In the genomic region with DNA sequence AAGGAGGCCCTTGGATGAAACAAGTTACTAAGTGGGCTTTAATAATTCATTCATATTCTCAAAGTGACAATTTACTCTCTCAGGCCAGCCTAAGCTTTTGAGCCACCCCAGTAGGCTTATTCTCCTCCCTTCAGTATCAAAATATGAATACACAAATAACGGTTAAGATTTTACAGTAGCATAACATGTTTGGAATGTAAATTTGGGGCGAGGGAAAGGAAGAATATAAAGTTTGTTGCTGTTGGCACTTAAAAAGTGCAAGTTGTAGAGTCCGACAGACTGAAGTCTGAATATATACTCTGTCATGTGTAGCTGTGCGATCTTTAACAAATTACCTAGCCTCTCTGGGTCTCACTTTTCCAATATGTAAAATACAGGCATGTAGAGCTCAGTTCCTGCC, we compare ENCODE assay signal across 27 cellular contexts.
"Had no signal": no experiment of that assay in that cellular context is flagged by ENCODE, and none has a peak within 500 bp of the region (broad histone marks: within the 10 kb centered on the region; RNA-seq: fewer than 3 reads in every experiment).

No MANE protein-coding gene starts in this region.

- H3K9me3 ChIP-seq: heart left ventricle, left ventricle myocardium inferior, pancreas, psoas muscle, right atrium auricular region, thyroid gland, upper lobe of right lung had no signal

- H3K4me3 Mint-ChIP-seq: activated naive CD8-positive, alpha-beta T cell treated with anti-CD3 and anti-CD28 coated beads, Interleukin-2, amount 10 ng/mL, durations not matched to agents 7 days and 5 days; activated T-cell treated with anti-CD3 and anti-CD28 coated beads, Interleukin-2, amount 50 U/mL, for 4 hours; dendritic cell treated with granulocyte-macrophage colony-stimulating factor and Interleukin-4, amounts not matched to agents 40 ng/mL and 50 ng/mL, for 4 days; mesothelial cell of epicardium; naive thymus-derived CD8-positive, alpha-beta T cell; T-cell; T-helper 2 cell treated with Interferon-gamma antibody and Interleukin-4, amounts not matched to agents 5 μg/mL and 100 μg/mL, for 36 hours had no signal

- H3K27ac Mint-ChIP-seq: activated naive CD8-positive, alpha-beta T cell treated with anti-CD3 and anti-CD28 coated beads, Interleukin-2, amount 10 ng/mL, durations not matched to agents 7 days and 5 days; dendritic cell treated with granulocyte-macrophage colony-stimulating factor and Interleukin-4, amounts not matched to agents 40 ng/mL and 50 ng/mL, for 4 days; mesothelial cell of epicardium; naive thymus-derived CD8-positive, alpha-beta T cell; T-cell; T-helper 2 cell treated with Interferon-gamma antibody and Interleukin-4, amounts not matched to agents 5 μg/mL and 100 μg/mL, for 36 hours had no signal

- H3K36me3 Mint-ChIP-seq: mesothelial cell of epicardium; naive thymus-derived CD8-positive, alpha-beta T cell; T-cell had no signal

- DNase-seq: activated CD4-positive, alpha-beta T cell treated with anti-CD3 and anti-CD28 coated beads for 1 hour; activated CD8-positive, alpha-beta memory T cell treated with anti-CD3 and anti-CD28 coated beads for 24 hours; activated CD8-positive, alpha-beta memory T cell treated with anti-CD3 and anti-CD28 coated beads, Interleukin-2, amount 50 U/mL, for 4 hours; activated naive CD4-positive, alpha-beta T cell treated with Interleukin-2 at 50 U/mL for 16 hours; activated naive CD8-positive, alpha-beta T cell treated with anti-CD3 and anti-CD28 coated beads, Interleukin-2, amount 10 ng/mL, durations not matched to agents 7 days and 5 days; activated T-cell treated with anti-CD3 and anti-CD28 coated beads, Interleukin-2, amount 50 U/mL, for 4 hours; amygdala; cerebellar nuclear complex; effector CD4-positive, alpha-beta T cell; heart left ventricle; kidney glomerular epithelial cell; left ventricle myocardium inferior; mammary epithelial cell; naive thymus-derived CD8-positive, alpha-beta T cell; pancreas; psoas muscle; stimulated activated CD4-positive, alpha-beta T cell treated with anti-CD3 and anti-CD28 coated beads, Interleukin-4, amount 100 ng/mL, for 24 hours; stimulated activated naive CD8-positive, alpha-beta T cell treated with anti-CD3 and anti-CD28 coated beads, Interleukin-15, Interleukin-2, amounts not matched to agents 100 U/mL and 50 U/mL, for 24 hours; substantia nigra; T-cell; thyroid gland; upper lobe of right lung had no signal

- H3K4me3 ChIP-seq: heart left ventricle, left ventricle myocardium inferior, pancreas, psoas muscle, right atrium auricular region, thyroid gland, upper lobe of right lung had no signal

- H3K27me3 ChIP-seq: heart left ventricle, pancreas, right atrium auricular region, thyroid gland, upper lobe of right lung had no signal

- H3K27ac ChIP-seq: heart left ventricle, pancreas, psoas muscle, thyroid gland, upper lobe of right lung had no signal

- ATAC-seq: activated T-cell treated with anti-CD3 and anti-CD28 coated beads, Interleukin-2, amount 50 U/mL, for 4 hours; naive thymus-derived CD8-positive, alpha-beta T cell; pancreas; psoas muscle; SK-N-SH treated with all-trans-retinoic acid at 6 μM for 48 hours; stimulated activated naive CD8-positive, alpha-beta T cell treated with anti-CD3 and anti-CD28 coated beads, Interleukin-15, Interleukin-2, amounts not matched to agents 100 U/mL and 50 U/mL, for 24 hours; T-cell; upper lobe of right lung had no signal

- H3K4me1 ChIP-seq: pancreas, psoas muscle had no signal

- H3K9me3 Mint-ChIP-seq: activated naive CD8-positive, alpha-beta T cell treated with anti-CD3 and anti-CD28 coated beads, Interleukin-2, amount 10 ng/mL, durations not matched to agents 7 days and 5 days; activated T-cell treated with anti-CD3 and anti-CD28 coated beads, Interleukin-2, amount 50 U/mL, for 4 hours; dendritic cell treated with granulocyte-macrophage colony-stimulating factor and Interleukin-4, amounts not matched to agents 40 ng/mL and 50 ng/mL, for 4 days; mesothelial cell of epicardium; naive thymus-derived CD8-positive, alpha-beta T cell; T-cell; T-helper 2 cell treated with Interferon-gamma antibody and Interleukin-4, amounts not matched to agents 5 μg/mL and 100 μg/mL, for 36 hours had no signal

- H3K36me3 ChIP-seq: heart left ventricle, left ventricle myocardium inferior, pancreas, right atrium auricular region, thyroid gland, upper lobe of right lung had no signal

- H3K27me3 Mint-ChIP-seq: activated naive CD8-positive, alpha-beta T cell treated with anti-CD3 and anti-CD28 coated beads, Interleukin-2, amount 10 ng/mL, durations not matched to agents 7 days and 5 days; T-cell had no signal
